16 cellular contexts compared by ENCODE assay signal in genomic region chr15:84873997-84874396, GRCh38. TPM values are rescaled to one million over a fixed set of nuclear protein-coding genes. Genes with fewer than 3 reads are reported as not detected.
DNase-seq lines count a peak whose midpoint lies in the region; ATAC-seq and TF ChIP-seq lines count a peak whose summit lies in the region.
"Had no signal": no experiment of that assay in that cellular context is flagged by ENCODE, and none has a peak within 500 bp of the region (broad histone marks: within the 10 kb centered on the region; RNA-seq: fewer than 3 reads in every experiment).

No MANE protein-coding gene starts in this region.

- TF ChIP-seq POLR2A in right lobe of liver (IDR thresholded peaks at IDR 0.05) = no peak
- no peak for TF ChIP-seq POLR2A in vagina (IDR thresholded peaks at IDR 0.05)

- H3K27me3 ChIP-seq in right lobe of liver = no peaks in the 10 kb centered on the region
- H3K27me3 ChIP-seq in vagina = no peaks in the 10 kb centered on the region
- H3K27me3 ChIP-seq: BE2C had no signal

- H3K4me1 ChIP-seq in right lobe of liver (peaks cover 0 to 15% (median 0%) of the 10 kb centered on the region in 4 donors), vagina (no peaks in the 10 kb centered on the region)

- H3K9me3 ChIP-seq in right lobe of liver = no peaks in the 10 kb centered on the region
- no peaks in the 10 kb centered on the region for H3K9me3 ChIP-seq in vagina
- H3K9me3 ChIP-seq: BE2C, Caco-2 had no signal

- H3K36me3 ChIP-seq in right lobe of liver (no peaks in the 10 kb centered on the region), vagina (no peaks in the 10 kb centered on the region)
- H3K36me3 ChIP-seq: BE2C had no signal

- intact Hi-C loops in right lobe of liver (cut with DNase I) (no loop called here), vagina (cut with DNase I) (no loop called here), Right ventricle myocardium superior (cut with DNase I) (no loop called here)

- H3K27ac ChIP-seq in adipose tissue (ENCODE audit: low read depth, low read length) (peak overlapping the region; percentile 22), right lobe of liver (peak overlapping the region in 1 of 3 donors; percentile 26), vagina (peak overlapping the region; percentile 40)

- ATAC-seq in left lobe of liver = peak; percentile 29
- peak; percentile 14 to 27 (median 20) for ATAC-seq in right lobe of liver
- no peak for ATAC-seq in Right ventricle myocardium superior (ENCODE audit: poor library complexity)
- ATAC-seq: GM23338 had no signal

- WGBS in adipose tissue, 3 donors = 41 to 48% (median 48%) methylated on average over 7 of the region's 7 CpGs
- 25% methylated on average over 7 of the region's 7 CpGs for WGBS in right lobe of liver (ENCODE audit: insufficient coverage, low coverage, low lambda C conversion rate, missing lambda C conversion rate)

- DNase-seq in left lobe of liver (ENCODE audit: low spot score) (no peak), right lobe of liver (no peak), vagina (ENCODE audit: extremely low spot score in 2 of 2) (no peak), CD1c-positive myeloid dendritic cell (ENCODE audit: extremely low spot score) (no peak), Right ventricle myocardium superior (no peak)
- no peak for DNase-seq in activated CD4-positive, alpha-beta T cell treated with anti-CD3 and anti-CD28 coated beads for 48 hours
- DNase-seq: ACHN; BE2C; C1 segment of cervical spinal cord; Caco-2; CD4-positive, alpha-beta T cell; HCEC 1CT; HFFc6 had no signal

- TF ChIP-seq CTCF in right lobe of liver (IDR thresholded peaks at IDR 0.05) (no peak), vagina (IDR thresholded peaks at IDR 0.05) (no peak)

- H3K4me3 ChIP-seq in right lobe of liver (no peak overlapping the region), vagina (no peak overlapping the region)
- H3K4me3 ChIP-seq: GM23338 had no signal

RNA-seq across cellular contexts. Expression of gene SLC28A1, which starts 10.5 kb away (rescaled TPM):
- polyA plus RNA-seq in adipose tissue = under 1 TPM in 2 of 3 donors, not detected in 1; 0.02 to 0.34 TPM
- total RNA-seq in left lobe of liver (64.6 TPM), right lobe of liver (10 to 100 TPM; 33.2 to 75.4 (median 49.9) TPM), vagina (not detected), Right ventricle myocardium superior (0.46 TPM)
- total RNA-seq: Caco-2; CD4-positive, alpha-beta T cell; GM23338; HFFc6 had no signal
- polyA plus RNA-seq: GM23338, IgD-negative memory B cell had no signal

RNA-seq across cellular contexts. Expression of gene ALPK3, which starts 56.8 kb away (rescaled TPM):
- polyA plus RNA-seq in adipose tissue = 1 to 10 TPM; 5.7 to 9.1 (median 6.9) TPM
- 2.7 TPM for total RNA-seq in left lobe of liver
- total RNA-seq in right lobe of liver = 10 to 100 TPM in 1 of 6 experiments, 1 to 10 TPM in 5; 1.3 to 12.5 (median 5.5) TPM
- 2.5 TPM for total RNA-seq in vagina
- total RNA-seq in Right ventricle myocardium superior = 114 TPM
- polyA plus RNA-seq: IgD-negative memory B cell had no signal

Comparison
In these comparisons a context has a peak if more than half of its experiments do, and no peak if none do; other contexts are left out.
1. RNA of gene SLC28A1, which starts 10.5 kb away (total RNA-seq): 64.6 TPM in left lobe of liver (single experiment) and 33.2 to 75.4 TPM in right lobe of liver; 0.46 TPM in Right ventricle myocardium superior (single experiment) and not detected in vagina (single experiment); every median in the first group is over 10 times any median in the second.